1 cellular context compared by ENCODE assay signal in the genomic region with DNA sequence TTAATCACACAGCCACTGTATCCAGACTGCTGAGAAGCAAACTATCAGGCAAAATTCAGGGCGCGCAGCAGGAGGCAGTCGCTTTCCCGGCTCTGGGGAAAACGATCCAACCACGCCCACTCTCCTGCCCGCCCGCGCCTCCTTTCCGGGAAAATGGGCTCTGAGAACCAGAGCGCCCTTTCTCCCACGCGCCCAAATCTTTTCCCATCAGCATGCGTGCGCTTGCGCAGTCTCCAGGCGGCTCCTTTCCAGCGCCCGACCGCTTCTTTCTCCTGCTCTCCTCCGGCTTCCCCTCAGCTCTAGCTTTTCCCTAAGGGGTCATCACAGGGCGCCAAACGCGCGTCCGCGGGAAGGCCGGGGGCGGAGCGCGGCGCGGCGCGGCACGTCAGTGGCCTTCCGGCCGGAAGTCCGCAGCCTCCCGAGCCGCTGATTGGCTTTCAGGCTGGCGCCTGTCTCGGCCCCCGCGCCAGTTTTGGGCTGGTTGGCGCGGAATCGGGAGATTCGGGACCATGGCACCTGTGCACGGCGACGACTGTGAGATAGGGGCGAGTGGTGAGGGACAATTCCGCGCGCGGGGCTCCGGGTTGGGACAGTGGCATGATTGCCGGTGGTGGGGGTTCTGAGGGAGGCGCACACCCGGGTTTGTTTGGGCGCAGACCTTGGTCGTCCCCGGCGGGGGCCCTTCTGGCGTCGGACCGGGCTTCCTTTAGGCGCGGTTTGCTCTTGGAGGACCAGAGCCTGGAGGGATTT.
TF ChIP-seq lines count a peak whose summit lies in the region.

A gene with protein sequence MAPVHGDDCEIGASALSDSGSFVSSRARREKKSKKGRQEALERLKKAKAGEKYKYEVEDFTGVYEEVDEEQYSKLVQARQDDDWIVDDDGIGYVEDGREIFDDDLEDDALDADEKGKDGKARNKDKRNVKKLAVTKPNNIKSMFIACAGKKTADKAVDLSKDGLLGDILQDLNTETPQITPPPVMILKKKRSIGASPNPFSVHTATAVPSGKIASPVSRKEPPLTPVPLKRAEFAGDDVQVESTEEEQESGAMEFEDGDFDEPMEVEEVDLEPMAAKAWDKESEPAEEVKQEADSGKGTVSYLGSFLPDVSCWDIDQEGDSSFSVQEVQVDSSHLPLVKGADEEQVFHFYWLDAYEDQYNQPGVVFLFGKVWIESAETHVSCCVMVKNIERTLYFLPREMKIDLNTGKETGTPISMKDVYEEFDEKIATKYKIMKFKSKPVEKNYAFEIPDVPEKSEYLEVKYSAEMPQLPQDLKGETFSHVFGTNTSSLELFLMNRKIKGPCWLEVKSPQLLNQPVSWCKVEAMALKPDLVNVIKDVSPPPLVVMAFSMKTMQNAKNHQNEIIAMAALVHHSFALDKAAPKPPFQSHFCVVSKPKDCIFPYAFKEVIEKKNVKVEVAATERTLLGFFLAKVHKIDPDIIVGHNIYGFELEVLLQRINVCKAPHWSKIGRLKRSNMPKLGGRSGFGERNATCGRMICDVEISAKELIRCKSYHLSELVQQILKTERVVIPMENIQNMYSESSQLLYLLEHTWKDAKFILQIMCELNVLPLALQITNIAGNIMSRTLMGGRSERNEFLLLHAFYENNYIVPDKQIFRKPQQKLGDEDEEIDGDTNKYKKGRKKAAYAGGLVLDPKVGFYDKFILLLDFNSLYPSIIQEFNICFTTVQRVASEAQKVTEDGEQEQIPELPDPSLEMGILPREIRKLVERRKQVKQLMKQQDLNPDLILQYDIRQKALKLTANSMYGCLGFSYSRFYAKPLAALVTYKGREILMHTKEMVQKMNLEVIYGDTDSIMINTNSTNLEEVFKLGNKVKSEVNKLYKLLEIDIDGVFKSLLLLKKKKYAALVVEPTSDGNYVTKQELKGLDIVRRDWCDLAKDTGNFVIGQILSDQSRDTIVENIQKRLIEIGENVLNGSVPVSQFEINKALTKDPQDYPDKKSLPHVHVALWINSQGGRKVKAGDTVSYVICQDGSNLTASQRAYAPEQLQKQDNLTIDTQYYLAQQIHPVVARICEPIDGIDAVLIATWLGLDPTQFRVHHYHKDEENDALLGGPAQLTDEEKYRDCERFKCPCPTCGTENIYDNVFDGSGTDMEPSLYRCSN (N-terminal part only) (plus strand): TSS at position 466 of the 750 bp plus-strand sequence. CDS start 44 bp downstream, at position 510.

TF ChIP-seq in liver, 16 proteins besides CTCF, POLR2A, EP300 and RAD21 (continued from another document):
- TF ChIP-seq, protein P1, sequence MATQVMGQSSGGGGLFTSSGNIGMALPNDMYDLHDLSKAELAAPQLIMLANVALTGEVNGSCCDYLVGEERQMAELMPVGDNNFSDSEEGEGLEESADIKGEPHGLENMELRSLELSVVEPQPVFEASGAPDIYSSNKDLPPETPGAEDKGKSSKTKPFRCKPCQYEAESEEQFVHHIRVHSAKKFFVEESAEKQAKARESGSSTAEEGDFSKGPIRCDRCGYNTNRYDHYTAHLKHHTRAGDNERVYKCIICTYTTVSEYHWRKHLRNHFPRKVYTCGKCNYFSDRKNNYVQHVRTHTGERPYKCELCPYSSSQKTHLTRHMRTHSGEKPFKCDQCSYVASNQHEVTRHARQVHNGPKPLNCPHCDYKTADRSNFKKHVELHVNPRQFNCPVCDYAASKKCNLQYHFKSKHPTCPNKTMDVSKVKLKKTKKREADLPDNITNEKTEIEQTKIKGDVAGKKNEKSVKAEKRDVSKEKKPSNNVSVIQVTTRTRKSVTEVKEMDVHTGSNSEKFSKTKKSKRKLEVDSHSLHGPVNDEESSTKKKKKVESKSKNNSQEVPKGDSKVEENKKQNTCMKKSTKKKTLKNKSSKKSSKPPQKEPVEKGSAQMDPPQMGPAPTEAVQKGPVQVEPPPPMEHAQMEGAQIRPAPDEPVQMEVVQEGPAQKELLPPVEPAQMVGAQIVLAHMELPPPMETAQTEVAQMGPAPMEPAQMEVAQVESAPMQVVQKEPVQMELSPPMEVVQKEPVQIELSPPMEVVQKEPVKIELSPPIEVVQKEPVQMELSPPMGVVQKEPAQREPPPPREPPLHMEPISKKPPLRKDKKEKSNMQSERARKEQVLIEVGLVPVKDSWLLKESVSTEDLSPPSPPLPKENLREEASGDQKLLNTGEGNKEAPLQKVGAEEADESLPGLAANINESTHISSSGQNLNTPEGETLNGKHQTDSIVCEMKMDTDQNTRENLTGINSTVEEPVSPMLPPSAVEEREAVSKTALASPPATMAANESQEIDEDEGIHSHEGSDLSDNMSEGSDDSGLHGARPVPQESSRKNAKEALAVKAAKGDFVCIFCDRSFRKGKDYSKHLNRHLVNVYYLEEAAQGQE (IDR thresholded peaks at IDR 0.05): no peak
- TF ChIP-seq HNF4G (IDR thresholded peaks at IDR 0.05) (no peak), HNF4A (conservative IDR thresholded peaks at IDR 0.05) (peak in 1 of 2 donors; percentile 33), EGR1 (IDR thresholded peaks at IDR 0.05; ENCODE audit: low read depth in 2 of 2) (peak; percentile 69 to 80), JUND (IDR thresholded peaks at IDR 0.05) (no peak), YY1 (IDR thresholded peaks at IDR 0.05) (peak; percentile 71), FOXA1 (IDR thresholded peaks at IDR 0.05) (peak; percentile 37)
- TF ChIP-seq, protein P2, sequence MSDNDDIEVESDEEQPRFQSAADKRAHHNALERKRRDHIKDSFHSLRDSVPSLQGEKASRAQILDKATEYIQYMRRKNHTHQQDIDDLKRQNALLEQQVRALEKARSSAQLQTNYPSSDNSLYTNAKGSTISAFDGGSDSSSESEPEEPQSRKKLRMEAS (IDR thresholded peaks at IDR 0.05): peak; percentile 62
- TF ChIP-seq, protein P3, sequence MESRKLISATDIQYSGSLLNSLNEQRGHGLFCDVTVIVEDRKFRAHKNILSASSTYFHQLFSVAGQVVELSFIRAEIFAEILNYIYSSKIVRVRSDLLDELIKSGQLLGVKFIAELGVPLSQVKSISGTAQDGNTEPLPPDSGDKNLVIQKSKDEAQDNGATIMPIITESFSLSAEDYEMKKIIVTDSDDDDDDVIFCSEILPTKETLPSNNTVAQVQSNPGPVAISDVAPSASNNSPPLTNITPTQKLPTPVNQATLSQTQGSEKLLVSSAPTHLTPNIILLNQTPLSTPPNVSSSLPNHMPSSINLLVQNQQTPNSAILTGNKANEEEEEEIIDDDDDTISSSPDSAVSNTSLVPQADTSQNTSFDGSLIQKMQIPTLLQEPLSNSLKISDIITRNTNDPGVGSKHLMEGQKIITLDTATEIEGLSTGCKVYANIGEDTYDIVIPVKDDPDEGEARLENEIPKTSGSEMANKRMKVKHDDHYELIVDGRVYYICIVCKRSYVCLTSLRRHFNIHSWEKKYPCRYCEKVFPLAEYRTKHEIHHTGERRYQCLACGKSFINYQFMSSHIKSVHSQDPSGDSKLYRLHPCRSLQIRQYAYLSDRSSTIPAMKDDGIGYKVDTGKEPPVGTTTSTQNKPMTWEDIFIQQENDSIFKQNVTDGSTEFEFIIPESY (IDR thresholded peaks at IDR 0.05): no peak
